ENCODE assay signal across 14 cellular contexts in the genomic region with DNA sequence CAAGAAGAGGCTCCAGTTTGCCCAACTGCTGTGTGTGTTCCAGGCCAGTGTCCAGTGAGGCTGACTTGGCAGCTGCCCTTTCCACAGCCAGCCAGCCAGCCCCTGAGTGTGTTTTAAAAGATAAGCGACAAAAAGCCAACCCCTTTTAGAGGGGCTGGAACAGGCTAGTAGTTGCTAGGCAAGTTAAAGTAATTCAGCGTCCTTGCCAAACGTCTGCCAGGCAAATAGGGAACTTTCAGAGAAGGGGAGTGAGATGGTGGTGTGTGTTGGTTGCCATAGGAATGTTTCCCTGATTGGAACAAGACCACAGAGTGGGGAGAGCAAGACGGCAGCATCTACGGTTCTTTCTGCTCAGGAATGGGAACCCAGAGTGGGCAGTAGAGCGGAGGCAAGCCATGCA.
DNase-seq lines count a peak whose midpoint lies in the region; ATAC-seq and TF ChIP-seq lines count a peak whose summit lies in the region.
"Had no signal": no experiment of that assay in that cellular context is flagged by ENCODE, and none has a peak within 500 bp of the region (broad histone marks: within the 10 kb centered on the region; RNA-seq: fewer than 3 reads in every experiment).

No MANE protein-coding gene starts in this region.

- ATAC-seq in body of pancreas = peak; percentile 40
- ATAC-seq in aorta (ENCODE audit: low FRiP score) = peak; percentile 64
- ATAC-seq in GM21423 (IDR thresholded peaks at IDR 0.05; ENCODE audit: unreplicated experiment) = no peak
- ATAC-seq: A549 had no signal

- H3K27ac ChIP-seq in body of pancreas (no peak overlapping the region), aorta (ENCODE audit: low read depth in 1 of 2, low read length in 2 of 2) (peak overlapping the region in 1 of 2 donors; percentile 29)
- H3K27ac ChIP-seq: A549 had no signal

- POLR2A ChIA-PET in HEK293T (lab: Yijun Ruan, JAX) = interaction anchor here (1.4 kb wide), 1 partner anchor 11 kb away, joined by 3 read pairs; no protein-coding TSS in a partner anchor

- H3K36me3 ChIP-seq in body of pancreas (replicated peaks in 1 of 2; ENCODE audit: insufficient read depth in 1 of 2, low read depth in 2 of 2) (no peaks in the 10 kb centered on the region), aorta (ENCODE audit: control insufficient read depth in 1 of 2, insufficient read depth in 2 of 2, low read length in 1 of 2) (no peaks in the 10 kb centered on the region)

- H3K4me1 ChIP-seq in body of pancreas (peaks cover 7% of the 10 kb centered on the region), aorta (ENCODE audit: control insufficient read depth in 1 of 2, insufficient read depth in 2 of 2, low read length in 2 of 2) (peaks cover 0 to 4% of the 10 kb centered on the region in 2 donors)
- H3K4me1 ChIP-seq: A549 had no signal

- no peaks in the 10 kb centered on the region for H3K9me3 ChIP-seq in body of pancreas
- H3K9me3 ChIP-seq in aorta (ENCODE audit: control insufficient read depth, low read length) = no peaks in the 10 kb centered on the region
- H3K9me3 ChIP-seq: A549 had no signal

- H3K27me3 ChIP-seq in body of pancreas = no peaks in the 10 kb centered on the region
- H3K27me3 ChIP-seq in aorta (ENCODE audit: control insufficient read depth in 1 of 2, insufficient read depth in 2 of 2, low read length in 1 of 2) = no peaks in the 10 kb centered on the region

- WGBS in body of pancreas, 2 donors = 21 to 30% methylated on average over 6 of the region's 6 CpGs
- WGBS in aorta, 2 donors = 4 to 5% methylated on average over 6 of the region's 6 CpGs

- intact Hi-C loops in body of pancreas (cut with DNase I) = no loop called here
- intact Hi-C loops in aorta (cut with DNase I) = no loop called here

- no peak for TF ChIP-seq POLR2A in body of pancreas (IDR thresholded peaks at IDR 0.05)

- DNase-seq in NCI-H1092 treated with DMSO at 0.1 percent for 48 hours (lab: John Stamatoyannopoulos, UW) (peak; percentile 81), NCI-H1092 (lab: John Stamatoyannopoulos, UW) (no peak), body of pancreas (peak; percentile 18 to 57 (median 24)), hypothalamus (lab: John Stamatoyannopoulos, UW) (peak in 43 of 51 donors; percentile 5 to 77 (median 47)), aorta (no peak), HEK293T (ENCODE audit: extremely low spot score) (no peak)
- DNase-seq in activated T-cell treated with anti-CD3 and anti-CD28 coated beads, Interleukin-2, amount 50 U/mL, for 48 hours = no peak
- DNase-seq: activated CD4-positive, alpha-beta T cell treated with anti-CD3 and anti-CD28 coated beads, Interleukin-2, amount 10 ng/mL, durations not matched to agents 24 days and 14 days; activated gamma-delta T cell; dermis blood vessel endothelial cell; NCI-H1048 had no signal

- H3K4me3 ChIP-seq in body of pancreas = no peak overlapping the region
- no peak overlapping the region for H3K4me3 ChIP-seq in aorta (ENCODE audit: low read length in 2 of 2)
- H3K4me3 ChIP-seq: A549, lung had no signal

- TF ChIP-seq CTCF in body of pancreas (IDR thresholded peaks at IDR 0.05) = no peak

- CTCF ChIA-PET in HEK293T (lab: Yijun Ruan, JAX) = interaction anchor here (0.7 kb wide), 1 partner anchor 14 kb away, joined by 3 read pairs; no protein-coding TSS in a partner anchor

TF ChIP-seq in HEK293T, 16 proteins besides CTCF, POLR2A, EP300 and RAD21:
- no peak for TF ChIP-seq FOXM1 (IDR thresholded peaks at IDR 0.05; ENCODE audit: borderline replicate concordance)
TF ChIP-seq in HEK293T: peak in this region for 0.

Comparison
In these comparisons a context has a peak if more than half of its experiments do, and no peak if none do; other contexts are left out.
1. DNase-seq: peak in NCI-H1092 treated with DMSO at 0.1 percent for 48 hours (single experiment), body of pancreas (4 of 4) and hypothalamus (43 of 51); none in NCI-H1092 (single experiment), aorta (0 of 2), HEK293T (single experiment) and activated T-cell treated with anti-CD3 and anti-CD28 coated beads, Interleukin-2, amount 50 U/mL, for 48 hours (0 of 2).